Comparison of ENCODE assay signal across 13 cellular contexts in genomic region chr3:150746791-150747590, GRCh38. TPM values are rescaled to one million over a fixed set of nuclear protein-coding genes. Genes with fewer than 3 reads are reported as not detected.
A peak's percentile ranks its signal among the peaks of the same experiment; 100 is the strongest.
DNase-seq lines count a peak whose midpoint lies in the region; ATAC-seq, FAIRE-seq and TF ChIP-seq lines count a peak whose summit lies in the region.
"Had no signal": no experiment of that assay in that cellular context is flagged by ENCODE, and none has a peak within 500 bp of the region (broad histone marks: within the 10 kb centered on the region; RNA-seq: fewer than 3 reads in every experiment).

No MANE protein-coding gene starts in this region.

- TF ChIP-seq RAD21 in GM12878 (IDR thresholded peaks at IDR 0.05; ENCODE audit: insufficient read depth, low read depth, low read length), result no peak

- H2AFZ ChIP-seq in GM23338 (no peak overlapping the region), GM12878 (ENCODE audit: control insufficient read depth, low read depth, low read length) (no peak overlapping the region), H9 (ENCODE audit: low read length) (no peak overlapping the region)
- H2AFZ ChIP-seq: neural progenitor cell had no signal

- FAIRE-seq in GM12878 (lab: Jason Lieb, UNC), result no peak

- H3K4me3 Mint-ChIP-seq in GM23338, result no peak overlapping the region
- H3K4me3 Mint-ChIP-seq in nephron progenitor cell, result no peak overlapping the region
- H3K4me3 Mint-ChIP-seq in H9, result no peak overlapping the region
- no peak overlapping the region for H3K4me3 Mint-ChIP-seq in natural killer cell treated with Interleukin-12 subunit alpha and Interleukin-12 subunit beta and Interleukin-15 and Interleukin-18, amount 100 ng/mL, for 72 hours
- H3K4me3 Mint-ChIP-seq: neural progenitor cell had no signal

- H2BK5ac ChIP-seq in H9 (ENCODE audit: insufficient read length, low read length), result no peak overlapping the region

- no peaks in the 10 kb centered on the region for H3K27me3 Mint-ChIP-seq in GM23338 (ENCODE audit: insufficient read depth, low read depth, poor library complexity)
- H3K27me3 Mint-ChIP-seq in nephron progenitor cell (ENCODE audit: low read depth, poor library complexity), result peaks cover 4% of the 10 kb centered on the region
- H3K27me3 Mint-ChIP-seq in H9 (ENCODE audit: low read depth), result no peaks in the 10 kb centered on the region
- no peaks in the 10 kb centered on the region for H3K27me3 Mint-ChIP-seq in natural killer cell treated with Interleukin-12 subunit alpha and Interleukin-12 subunit beta and Interleukin-15 and Interleukin-18, amount 100 ng/mL, for 72 hours

- H2BK15ac ChIP-seq in H9 (ENCODE audit: low read depth, low read length), result no peak overlapping the region

- CTCF ChIA-PET in A673 (lab: Charles Lee) (no interaction called here), GM12878 (lab: Yijun Ruan, JAX) (interaction anchor here (0.6 to 1.6 kb wide), 5 partner anchors 12 to 133 kb away, joined by 3 to 7 read pairs (median 3); partner anchors contain the start of gene ERICH6)

- H3K56ac ChIP-seq in H9 (ENCODE audit: insufficient read length, low read depth, low read length), result no peak overlapping the region

- H3K27ac ChIP-seq in A673 (ENCODE audit: low read depth, low read length, poor library complexity, severe bottlenecking), result peak overlapping the region; percentile 56
- no peak overlapping the region for H3K27ac ChIP-seq in GM23338 (ENCODE audit: low read depth)
- no peak overlapping the region for H3K27ac ChIP-seq in GM12878 (ENCODE audit: control insufficient read depth, insufficient read depth)
- no peak overlapping the region for H3K27ac ChIP-seq in H9 (ENCODE audit: insufficient read length, low read depth, low read length)
- H3K27ac ChIP-seq: neural progenitor cell had no signal

- ATAC-seq in GM23338 (peak; percentile 43; the same call in 2 of the 3 replicates), GM12878 (no peak)
- no peak for ATAC-seq in natural killer cell treated with Interleukin-12 subunit alpha and Interleukin-12 subunit beta and Interleukin-15 and Interleukin-18, amount 100 ng/mL, for 72 hours

- H3K27ac Mint-ChIP-seq in GM23338, result no peak overlapping the region
- H3K27ac Mint-ChIP-seq in nephron progenitor cell, result peak overlapping the region; percentile 80
- no peak overlapping the region; a peak in 1 of 7 replicates for H3K27ac Mint-ChIP-seq in H9
- H3K27ac Mint-ChIP-seq in natural killer cell treated with Interleukin-12 subunit alpha and Interleukin-12 subunit beta and Interleukin-15 and Interleukin-18, amount 100 ng/mL, for 72 hours, result no peak overlapping the region
- H3K27ac Mint-ChIP-seq: neural progenitor cell had no signal

- no TSS peak for BruUV-seq in A673 (replicated peaks; lab: Mats Ljungman, UMichigan)
- BruUV-seq in GM12878 (replicated peaks; lab: Mats Ljungman, UMichigan), result no TSS peak

- no peaks in the 10 kb centered on the region for H3K9me2 ChIP-seq in GM23338 (ENCODE audit: insufficient read depth)

- in situ Hi-C loops in GM12878 (cut with MboI), result no loop called here

- peaks cover 5% of the 10 kb centered on the region for H3K4me1 Mint-ChIP-seq in GM23338
- H3K4me1 Mint-ChIP-seq in nephron progenitor cell, result peaks cover 74% of the 10 kb centered on the region
- peaks cover 20 to 25% of the 10 kb centered on the region in 2 experiments for H3K4me1 Mint-ChIP-seq in H9
- H3K4me1 Mint-ChIP-seq in natural killer cell treated with Interleukin-12 subunit alpha and Interleukin-12 subunit beta and Interleukin-15 and Interleukin-18, amount 100 ng/mL, for 72 hours (ENCODE audit: low read depth in 2 of 2), result peaks cover 48 to 50% of the 10 kb centered on the region in 2 donors

- no peak overlapping the region for H3K23ac ChIP-seq in H9 (ENCODE audit: insufficient read length, low read depth, low read length)

- no peak overlapping the region for H2AK5ac ChIP-seq in H9 (ENCODE audit: insufficient read length, low read length)

- H4K8ac ChIP-seq in H9 (replicated peaks; ENCODE audit: insufficient read length, low read depth, low read length), result no peak overlapping the region

- DNase-seq in A673 (ENCODE audit: low spot score), result no peak
- DNase-seq in GM23338 (ENCODE audit: low spot score), result no peak
- no peak for DNase-seq in GM12878 (ENCODE audit: low read depth, low spot score)
- no peak for DNase-seq in nephron progenitor cell
- no peak for DNase-seq in H9
- no peak for DNase-seq in natural killer cell treated with Interleukin-12 subunit alpha and Interleukin-12 subunit beta and Interleukin-15 and Interleukin-18, amount 100 ng/mL, for 72 hours (ENCODE audit: low spot score)
- no peak for DNase-seq in DMS53 treated with DMSO at 0.1 percent for 48 hours (lab: John Stamatoyannopoulos, UW; ENCODE audit: unreplicated experiment)
- DNase-seq in DMS153 treated with DMSO at 0.1 percent for 48 hours (lab: John Stamatoyannopoulos, UW; ENCODE audit: unreplicated experiment), result no peak
- DNase-seq: activated effector memory CD4-positive, alpha-beta T cell treated with anti-CD3 and anti-CD28 coated beads, Interleukin-2, amount 50 U/mL, for 16 hours; islet precursor cell; NCI-H510A; stimulated activated CD4-positive, alpha-beta T cell treated with anti-CD3 and anti-CD28 coated beads, Interleukin-12 subunit alpha, Interleukin-12 subunit beta, amount 100 ng/mL, for 4 hours had no signal

- RAD21 ChIA-PET in GM12878 (lab: Charles Lee; ENCODE audit: unreplicated experiment), result interaction anchor here (1.0 to 1.2 kb wide), 2 partner anchors 13 to 17 kb away, joined by 4 read pairs; no protein-coding TSS in a partner anchor

- H2BK20ac ChIP-seq in H9 (ENCODE audit: low read depth, low read length, poor library complexity, severe bottlenecking), result no peak overlapping the region

- H3K23me2 ChIP-seq in H9 (ENCODE audit: insufficient read length, low read depth, low read length, poor library complexity, severe bottlenecking), result no peaks in the 10 kb centered on the region

- no peak for TF ChIP-seq POLR2A in GM12878 (IDR thresholded peaks at IDR 0.05; ENCODE audit: low read depth, low read length)

- no peaks in the 10 kb centered on the region for H3K36me3 ChIP-seq in A673 (ENCODE audit: insufficient read depth, low read length, poor library complexity, severe bottlenecking)
- H3K36me3 ChIP-seq in GM23338 (ENCODE audit: insufficient read depth), result no peaks in the 10 kb centered on the region
- H3K36me3 ChIP-seq in GM12878 (ENCODE audit: control insufficient read depth in 2 of 2, insufficient read depth in 2 of 2, low read length in 1 of 2), result peaks cover 2 to 4% of the 10 kb centered on the region in 2 experiments; a peak in 2 of 4 replicates
- H3K36me3 ChIP-seq: neural progenitor cell had no signal

- H3K4me3 ChIP-seq in A673 (ENCODE audit: low read depth, low read length, poor library complexity, severe bottlenecking) (no peak overlapping the region), GM23338 (no peak overlapping the region), GM12878 (no peak overlapping the region)
- H3K4me3 ChIP-seq: neural progenitor cell had no signal

- H3K36me3 Mint-ChIP-seq in GM23338 (ENCODE audit: low read depth) (no peaks in the 10 kb centered on the region), nephron progenitor cell (ENCODE audit: low read depth) (peaks cover 25% of the 10 kb centered on the region), H9 (ENCODE audit: insufficient read depth in 1 of 3, low read depth in 3 of 3) (peaks cover 0 to 4% (median 4%) of the 10 kb centered on the region in 3 experiments; a peak in 4 of 7 replicates)
- H3K36me3 Mint-ChIP-seq in natural killer cell treated with Interleukin-12 subunit alpha and Interleukin-12 subunit beta and Interleukin-15 and Interleukin-18, amount 100 ng/mL, for 72 hours, result peaks cover 7% of the 10 kb centered on the region

- TF ChIP-seq CTCF in A673 (conservative IDR thresholded peaks at IDR 0.05; ENCODE audit: low read depth, low read length), result no peak
- no peak for TF ChIP-seq CTCF in GM23338 (conservative IDR thresholded peaks at IDR 0.05; ENCODE audit: low read depth in 2 of 2)
- no peak for TF ChIP-seq CTCF in GM12878 (IDR thresholded peaks at IDR 0.05 in 2 of 3, conservative IDR thresholded peaks at IDR 0.05 in 1 of 3; ENCODE audit: control insufficient read depth in 2 of 3, extremely low read depth in 1 of 3, insufficient read depth in 1 of 3, low read depth in 3 of 3, low read length in 3 of 3)
- TF ChIP-seq CTCF in nephron progenitor cell (IDR thresholded peaks at IDR 0.05), result no peak
- TF ChIP-seq CTCF in H9 (conservative IDR thresholded peaks at IDR 0.05), result no peak

- H3K4me2 ChIP-seq in GM23338 (no peak overlapping the region), GM12878 (ENCODE audit: control insufficient read depth, insufficient read depth) (0 out of 2 replicates have a peak overlapping the region, but pooled peaks have one; percentile 9), H9 (ENCODE audit: insufficient read depth, insufficient read length, low read length) (no peak overlapping the region)
- H3K4me2 ChIP-seq: neural progenitor cell had no signal

- H3K79me2 ChIP-seq in GM23338 (replicated peaks; ENCODE audit: insufficient read depth), result peaks cover 8% of the 10 kb centered on the region
- H3K79me2 ChIP-seq in GM12878 (ENCODE audit: control insufficient read depth, insufficient read depth, low read length), result peaks cover 81% of the 10 kb centered on the region
- no peaks in the 10 kb centered on the region; the same call in 1 of the 2 replicates for H3K79me2 ChIP-seq in H9 (ENCODE audit: insufficient read depth, low read length)

- H3K9ac ChIP-seq in GM12878 (ENCODE audit: control insufficient read depth, insufficient read depth, low read length) (no peak overlapping the region), H9 (ENCODE audit: extremely low read depth, insufficient read length, low read length) (no peak overlapping the region)
- H3K9ac ChIP-seq: neural progenitor cell had no signal

- WGBS in GM12878 (ENCODE audit: insufficient coverage, insufficient replicate concordance, low lambda C conversion rate, missing lambda C conversion rate), result 93% methylated on average over 7 of the region's 7 CpGs
- WGBS in H9 (ENCODE audit: extremely low coverage, insufficient read length, low lambda C conversion rate), result no CpG with 5 or more reads among the region's 7 CpGs

- no peak overlapping the region for H3K18ac ChIP-seq in H9 (ENCODE audit: insufficient read length, low read depth, low read length)

- H3K4me1 ChIP-seq in A673 (ENCODE audit: insufficient read depth, low read length, poor library complexity, severe bottlenecking), result peaks cover 92% of the 10 kb centered on the region
- peaks cover 6% of the 10 kb centered on the region; the same call in 1 of the 2 replicates for H3K4me1 ChIP-seq in GM23338 (ENCODE audit: insufficient read depth)
- H3K4me1 ChIP-seq in GM12878 (ENCODE audit: control insufficient read depth, insufficient read depth, low read length), result peaks cover 18% of the 10 kb centered on the region; the same call in 1 of the 2 replicates
- no peaks in the 10 kb centered on the region; the same call in 1 of the 2 replicates for H3K4me1 ChIP-seq in H9 (ENCODE audit: insufficient read depth, low read length)

- no peak overlapping the region for H4K5ac ChIP-seq in H9 (ENCODE audit: insufficient read length, low read depth, low read length)

- intact Hi-C loops in A673 (cut with micrococcal nuclease; ENCODE audit: unreplicated experiment), result no loop called here
- intact Hi-C loops in GM12878 (cut with micrococcal nuclease; ENCODE audit: unreplicated experiment), result no loop called here

- no peaks in the 10 kb centered on the region for H3F3A ChIP-seq in GM23338 (replicated peaks; ENCODE audit: low read depth)

- SMC1A ChIA-PET in GM12878 (lab: Charles Lee; ENCODE audit: uncharacterized antibody, unreplicated experiment), result interaction anchor here (1.0 to 1.3 kb wide), 3 partner anchors 15 to 149 kb away, joined by 3 to 6 read pairs (median 3); no protein-coding TSS in a partner anchor

- no peak overlapping the region for H3K4ac ChIP-seq in H9 (ENCODE audit: low read depth, low read length)

- no peak overlapping the region for H2BK12ac ChIP-seq in H9 (ENCODE audit: insufficient read length, low read depth, low read length)

- H4K20me1 ChIP-seq in GM23338 (replicated peaks; ENCODE audit: insufficient read depth) (no peaks in the 10 kb centered on the region), GM12878 (ENCODE audit: control insufficient read depth, insufficient read depth) (no peaks in the 10 kb centered on the region), H9 (ENCODE audit: control insufficient read depth, insufficient read depth, insufficient read length) (no peaks in the 10 kb centered on the region)

- POLR2A ChIA-PET in A673 (lab: Charles Lee; ENCODE audit: low non-redundant PET), result no interaction called here
- POLR2A ChIA-PET in GM12878 (lab: Charles Lee), result interaction anchor here (0.6 to 1.1 kb wide), 5 partner anchors 9 to 119 kb away, joined by 3 to 6 read pairs (median 4); no protein-coding TSS in a partner anchor

- H3K27me3 ChIP-seq in A673 (replicated peaks; ENCODE audit: insufficient read depth, low read depth, low read length, poor library complexity) (no peaks in the 10 kb centered on the region), GM23338 (ENCODE audit: insufficient read depth) (no peaks in the 10 kb centered on the region), GM12878 (replicated peaks in 1 of 2; ENCODE audit: control insufficient read depth in 2 of 2, insufficient read depth in 2 of 2, low read length in 1 of 2) (no peaks in the 10 kb centered on the region), H9 (ENCODE audit: insufficient read depth, low read length) (no peaks in the 10 kb centered on the region)
- H3K27me3 ChIP-seq: neural progenitor cell had no signal

- TF ChIP-seq EP300 in GM12878 (IDR thresholded peaks at IDR 0.05; ENCODE audit: borderline replicate concordance in 1 of 2, control insufficient read depth in 1 of 2, low read depth in 2 of 2, low read length in 2 of 2), result no peak

- no peak overlapping the region for H2BK120ac ChIP-seq in H9 (ENCODE audit: low read depth, low read length, poor library complexity, severe bottlenecking)

- no peak overlapping the region; the same call in 1 of the 2 replicates for H3K14ac ChIP-seq in H9 (ENCODE audit: insufficient read depth, low read length)

- H3K9me3 Mint-ChIP-seq in GM23338 (no peaks in the 10 kb centered on the region), nephron progenitor cell (no peaks in the 10 kb centered on the region), H9 (no peaks in the 10 kb centered on the region)
- no peaks in the 10 kb centered on the region for H3K9me3 Mint-ChIP-seq in natural killer cell treated with Interleukin-12 subunit alpha and Interleukin-12 subunit beta and Interleukin-15 and Interleukin-18, amount 100 ng/mL, for 72 hours
- H3K9me3 Mint-ChIP-seq: neural progenitor cell had no signal

- H3T11ph ChIP-seq in H9 (ENCODE audit: low read length), result no peak overlapping the region

- no peak overlapping the region for H4K91ac ChIP-seq in H9 (ENCODE audit: insufficient read length, low read depth, low read length)

- no peaks in the 10 kb centered on the region for H3K9me3 ChIP-seq in A673 (ENCODE audit: low read depth, low read length, poor library complexity, severe bottlenecking)
- H3K9me3 ChIP-seq in GM12878 (replicated peaks; ENCODE audit: control insufficient read depth, insufficient read depth, low read length), result no peaks in the 10 kb centered on the region
- H3K9me3 ChIP-seq in H9 (ENCODE audit: control insufficient read depth, low read depth, low read length), result no peaks in the 10 kb centered on the region

- H3K79me1 ChIP-seq in H9 (ENCODE audit: insufficient read depth, low read depth, low read length, poor library complexity, severe bottlenecking), result no peaks in the 10 kb centered on the region

RNA-seq across cellular contexts. Expression of gene SIAH2, which starts 16.0 kb away (rescaled TPM):
- total RNA-seq in A673 (2021) (26.8 and 28.8 TPM in 2 replicates), GM12878 (2014; rRNA removed) (41.4 and 47.0 TPM in 2 replicates), GM12878 (2014; rRNA removed; fragmentation: Illumina TruSeq; extraction: Trizol) (26.9 and 27.8 TPM in 2 replicates), GM12878 (2021) (31.7 and 38.0 TPM in 2 replicates), H9 (2021) (17.4 and 18.6 TPM in 2 replicates)
- total RNA-seq in GM23338 (2014; rRNA removed; shearing (Covaris generic)), result 15.3 and 28.8 TPM in 2 replicates
- polyA plus RNA-seq in GM23338 (2016; fragmentation: Nextera tagmentation; extraction: Ambion mirVana) (6.3 and 6.4 TPM in 2 replicates), GM12878 (2011; rRNA removed) (42.3 and 51.5 TPM in 2 replicates), GM12878 (2014; fragmentation: Illumina TruSeq; extraction: Trizol) (33.7 and 37.2 TPM in 2 replicates), GM12878 (2014; fragmentation: Nextera tagmentation; extraction: Ambion mirVana) (10 to 100 TPM in 1 of 2 experiments, 1 to 10 TPM in 1; 6.1 to 14.2 TPM), GM12878 (2014; rRNA removed) (41.4 and 43.0 TPM in 2 replicates), GM12878 (2016; fragmentation: Nextera tagmentation; extraction: Ambion mirVana) (10 to 100 TPM in 1 of 2 experiments, 1 to 10 TPM in 1; 3.3 to 16.3 TPM)
- 14.5 and 16.2 TPM in 2 replicates for total RNA-seq in GM12878 (2013; cell fraction: nucleolus; rRNA removed)
- 8.3 TPM for polyA plus RNA-seq in GM12878 (2011; ENCODE audit: low read depth)
- 77.7 and 114 TPM in 2 replicates for polyA plus RNA-seq in GM12878 (2011; cell fraction: cytosol; rRNA removed)
- polyA plus RNA-seq in GM12878 (2011; cell fraction: nucleus; rRNA removed), result 83.3 and 88.1 TPM in 2 replicates
- 13.3 and 27.8 TPM in 2 replicates for polyA plus RNA-seq in GM12878 (2012)
- 59.1 and 114 TPM in 2 replicates for polyA minus RNA-seq in GM12878 (2011; rRNA and poly(A)+ RNA removed)
- 28.7 and 37.3 TPM in 2 replicates for polyA minus RNA-seq in GM12878 (2011; cell fraction: cytosol; rRNA and poly(A)+ RNA removed)
- polyA minus RNA-seq in GM12878 (2011; cell fraction: nucleus; rRNA and poly(A)+ RNA removed), result 13.7 and 23.2 TPM in 2 replicates
- 10 to 100 TPM; 34.9 to 41.4 TPM for total RNA-seq in natural killer cell treated with Interleukin-12 subunit alpha and Interleukin-12 subunit beta and Interleukin-15 and Interleukin-18, amount 100 ng/mL, for 72 hours

RNA-seq across cellular contexts. Expression of gene ERICH6, which starts 43.3 kb away (rescaled TPM):
- 0.24 and 0.32 TPM in 2 replicates for total RNA-seq in A673 (2021)
- not detected in 2 replicates for total RNA-seq in GM23338 (2014; rRNA removed; shearing (Covaris generic))
- 0.19 and 0.32 TPM in 2 replicates for polyA plus RNA-seq in GM23338 (2016; fragmentation: Nextera tagmentation; extraction: Ambion mirVana)
- total RNA-seq in GM12878 (2013; cell fraction: nucleolus; rRNA removed), result not detected in 2 replicates
- 0.06 TPM in 1 of 2 replicates, not detected in the other for total RNA-seq in GM12878 (2014; rRNA removed)
- total RNA-seq in GM12878 (2014; rRNA removed; fragmentation: Illumina TruSeq; extraction: Trizol), result 0.04 and 0.09 TPM in 2 replicates
- 0.40 TPM in 1 of 2 replicates, not detected in the other for total RNA-seq in GM12878 (2021)
- polyA plus RNA-seq in GM12878 (2011; ENCODE audit: low read depth), result not detected
- not detected in 2 replicates for polyA plus RNA-seq in GM12878 (2011; rRNA removed)
- 0.18 TPM in 1 of 2 replicates, not detected in the other for polyA plus RNA-seq in GM12878 (2011; cell fraction: cytosol; rRNA removed)
- 0.25 TPM in 1 of 2 replicates, not detected in the other for polyA plus RNA-seq in GM12878 (2011; cell fraction: nucleus; rRNA removed)
- polyA plus RNA-seq in GM12878 (2012), result 0.09 TPM in 1 of 2 replicates, not detected in the other
- polyA plus RNA-seq in GM12878 (2014; fragmentation: Illumina TruSeq; extraction: Trizol), result not detected in 2 replicates
- under 1 TPM in 1 of 2 experiments, not detected in 1; 0.40 TPM for polyA plus RNA-seq in GM12878 (2014; fragmentation: Nextera tagmentation; extraction: Ambion mirVana)
- polyA plus RNA-seq in GM12878 (2014; rRNA removed), result not detected in 2 replicates
- under 1 TPM in 1 of 2 experiments, not detected in 1; 0.39 TPM for polyA plus RNA-seq in GM12878 (2016; fragmentation: Nextera tagmentation; extraction: Ambion mirVana)
- not detected in 2 replicates for polyA minus RNA-seq in GM12878 (2011; rRNA and poly(A)+ RNA removed)
- polyA minus RNA-seq in GM12878 (2011; cell fraction: cytosol; rRNA and poly(A)+ RNA removed), result 0.42 TPM in 1 of 2 replicates, not detected in the other
- polyA minus RNA-seq in GM12878 (2011; cell fraction: nucleus; rRNA and poly(A)+ RNA removed), result 0.12 TPM in 1 of 2 replicates, not detected in the other
- not detected in 2 replicates for total RNA-seq in H9 (2021)
- under 1 TPM in 1 of 2 donors, not detected in 1; 0.33 TPM for total RNA-seq in natural killer cell treated with Interleukin-12 subunit alpha and Interleukin-12 subunit beta and Interleukin-15 and Interleukin-18, amount 100 ng/mL, for 72 hours
